8 cellular contexts compared by ENCODE assay signal in genomic region chr11:103682318-103683184, GRCh38.
A peak's percentile ranks its signal among the peaks of the same experiment; 100 is the strongest.
DNase-seq lines count a peak whose midpoint lies in the region; ATAC-seq lines count a peak whose summit lies in the region.

No MANE protein-coding gene starts in this region.

- DNase-seq in CD4-positive, alpha-beta memory T cell, result peak in 4 of 5 donors; percentile 45 to 66 (median 61)
- DNase-seq in GM19240 (ENCODE audit: insufficient read length, low spot score) (peak; percentile 51), NCI-H510A treated with DMSO at 0.1 percent for 48 hours (lab: John Stamatoyannopoulos, UW) (peak; percentile 91), memory B cell (ENCODE audit: low spot score in 2 of 2) (peak; percentile 38 to 48)
- DNase-seq in activated CD4-positive, alpha-beta T cell treated with anti-CD3 and anti-CD28 coated beads for 48 hours, result peak; percentile 47
- peak; percentile 34 to 52 (median 52) for DNase-seq in effector memory CD8-positive, alpha-beta T cell
- DNase-seq in stimulated activated naive CD4-positive, alpha-beta T cell (lab: John Stamatoyannopoulos, UW), result peak; percentile 6 to 66 (median 28)

- H3K9me3 ChIP-seq in CD4-positive, alpha-beta memory T cell (ENCODE audit: control insufficient read depth in 1 of 2, low read length in 2 of 2), result no peaks in the 10 kb centered on the region

- POLR2A ChIA-PET in CD4-positive, alpha-beta memory T cell (lab: Charles Lee; ENCODE audit: partially characterized antibody), result no interaction called here

- H3K27me3 ChIP-seq in CD4-positive, alpha-beta memory T cell (ENCODE audit: insufficient read depth, low read length), result no peaks in the 10 kb centered on the region

- no peaks in the 10 kb centered on the region for H3K36me3 Mint-ChIP-seq in CD4-positive, alpha-beta memory T cell
- no peaks in the 10 kb centered on the region for H3K36me3 Mint-ChIP-seq in effector memory CD8-positive, alpha-beta T cell (ENCODE audit: insufficient read depth)
- H3K36me3 Mint-ChIP-seq in memory B cell, result no peaks in the 10 kb centered on the region

- peaks cover 3% of the 10 kb centered on the region for H3K4me1 ChIP-seq in CD4-positive, alpha-beta memory T cell (ENCODE audit: insufficient read depth, low read length)

- H3K4me3 ChIP-seq in CD4-positive, alpha-beta memory T cell (ENCODE audit: low read length in 2 of 2), result no peak overlapping the region

- H3K4me1 Mint-ChIP-seq in CD4-positive, alpha-beta memory T cell, result peaks cover 5 to 6% (median 5%) of the 10 kb centered on the region in 4 donors
- H3K4me1 Mint-ChIP-seq in effector memory CD8-positive, alpha-beta T cell (ENCODE audit: low read depth in 2 of 2), result peaks cover 7 to 10% of the 10 kb centered on the region in 2 donors
- H3K4me1 Mint-ChIP-seq in memory B cell, result peaks cover 4% of the 10 kb centered on the region

- no peak overlapping the region for H3K27ac ChIP-seq in CD4-positive, alpha-beta memory T cell (ENCODE audit: low read depth, low read length)

- H3K27ac Mint-ChIP-seq in CD4-positive, alpha-beta memory T cell, result no peak overlapping the region
- H3K27ac Mint-ChIP-seq in effector memory CD8-positive, alpha-beta T cell, result no peak overlapping the region
- no peak overlapping the region for H3K27ac Mint-ChIP-seq in memory B cell

- CTCF ChIA-PET in CD4-positive, alpha-beta memory T cell (lab: Charles Lee; ENCODE audit: partially characterized antibody), result interaction anchor here (0.6 to 2.3 kb wide), 10 partner anchors 8 to 1185 kb away, joined by 3 to 6 read pairs (median 4); no protein-coding TSS in a partner anchor

- H3K9me3 Mint-ChIP-seq in CD4-positive, alpha-beta memory T cell, result peaks cover 0 to 1% (median 0%) of the 10 kb centered on the region in 8 donors
- no peaks in the 10 kb centered on the region for H3K9me3 Mint-ChIP-seq in effector memory CD8-positive, alpha-beta T cell
- H3K9me3 Mint-ChIP-seq in memory B cell, result no peaks in the 10 kb centered on the region

- ATAC-seq in HG03196 (IDR thresholded peaks at IDR 0.05; ENCODE audit: unreplicated experiment) (peak; percentile 93), memory B cell (ENCODE audit: low read depth) (peak; percentile 80)
- peak; percentile 94 for ATAC-seq in effector memory CD8-positive, alpha-beta T cell (replicated peaks)

- peak overlapping the region in 4 of 8 donors; percentile 10 to 45 (median 37) for H3K4me3 Mint-ChIP-seq in CD4-positive, alpha-beta memory T cell
- peak overlapping the region; percentile 2 to 33 for H3K4me3 Mint-ChIP-seq in effector memory CD8-positive, alpha-beta T cell
- no peak overlapping the region for H3K4me3 Mint-ChIP-seq in memory B cell

- H3K36me3 ChIP-seq in CD4-positive, alpha-beta memory T cell (ENCODE audit: insufficient read depth, low read length), result no peaks in the 10 kb centered on the region

- intact Hi-C loops in CD4-positive, alpha-beta memory T cell (cut with micrococcal nuclease), result loop anchor here (2.0 kb wide), 1 partner anchor 468 kb away; no protein-coding TSS in a partner anchor

- H3K27me3 Mint-ChIP-seq in CD4-positive, alpha-beta memory T cell, result peaks cover 0 to 7% of the 10 kb centered on the region in 2 donors
- no peaks in the 10 kb centered on the region for H3K27me3 Mint-ChIP-seq in effector memory CD8-positive, alpha-beta T cell
- no peaks in the 10 kb centered on the region for H3K27me3 Mint-ChIP-seq in memory B cell

Comparison
In these comparisons a context has a peak if more than half of its experiments do, and no peak if none do; other contexts are left out.
1. DNase-seq: peak in every context shown above with its lines; median percentile 91 in NCI-H510A treated with DMSO at 0.1 percent for 48 hours; 61 in CD4-positive, alpha-beta memory T cell; 52 in effector memory CD8-positive, alpha-beta T cell; 51 in GM19240; 47 in activated CD4-positive, alpha-beta T cell treated with anti-CD3 and anti-CD28 coated beads for 48 hours; 43 in memory B cell; 28 in stimulated activated naive CD4-positive, alpha-beta T cell.